ENCODE assay signal across 9 cellular contexts in genomic region chr10:97889461-97890265, GRCh38. TPM values are rescaled to one million over a fixed set of nuclear protein-coding genes. Genes with fewer than 3 reads are reported as not detected.
A peak's percentile ranks its signal among the peaks of the same experiment; 100 is the strongest.
DNase-seq lines count a peak whose midpoint lies in the region; ATAC-seq and TF ChIP-seq lines count a peak whose summit lies in the region.
"Had no signal": no experiment of that assay in that cellular context is flagged by ENCODE, and none has a peak within 500 bp of the region (broad histone marks: within the 10 kb centered on the region; RNA-seq: fewer than 3 reads in every experiment).

No MANE protein-coding gene starts in this region.

- peak overlapping the region; percentile 62 to 79 for H3K27ac ChIP-seq in left lung

- intact Hi-C loops in Calu3 (cut with micrococcal nuclease; ENCODE audit: unreplicated experiment) = no loop called here
- intact Hi-C loops in left lung (cut with DNase I) = no loop called here
- intact Hi-C loops in activated T-helper 2 cell treated with anti-CD3 and anti-CD28 coated beads, Interferon-gamma antibody, Interleukin-2, Interleukin-4, amounts not matched to agents 10 μg/mL and 5 μg/mL and 100 μg/mL, durations not matched to agents 14 hours and 24 hours and 36 hours (cut with micrococcal nuclease) = no loop called here

- in situ Hi-C loops in KBM-7 (cut with MboI; ENCODE audit: low pct_unique_long_range_greater_than_20kb, low sequenced_read_pairs) = no loop called here

- no peaks in the 10 kb centered on the region for H3K9me3 ChIP-seq in left lung

- no peaks in the 10 kb centered on the region for H3K27me3 Mint-ChIP-seq in Calu3 (ENCODE audit: unreplicated experiment)
- no peaks in the 10 kb centered on the region for H3K27me3 Mint-ChIP-seq in activated T-helper 2 cell treated with anti-CD3 and anti-CD28 coated beads, Interferon-gamma antibody, Interleukin-2, Interleukin-4, amounts not matched to agents 10 μg/mL and 5 μg/mL and 100 μg/mL, durations not matched to agents 14 hours and 24 hours and 36 hours (ENCODE audit: low read depth)

- H3K4me3 Mint-ChIP-seq in Calu3 (ENCODE audit: low read depth, unreplicated experiment) = no peak overlapping the region
- H3K4me3 Mint-ChIP-seq in activated T-helper 2 cell treated with anti-CD3 and anti-CD28 coated beads, Interferon-gamma antibody, Interleukin-2, Interleukin-4, amounts not matched to agents 10 μg/mL and 5 μg/mL and 100 μg/mL, durations not matched to agents 14 hours and 24 hours and 36 hours (ENCODE audit: low read depth) = no peak overlapping the region

- H3K36me3 ChIP-seq in left lung = no peaks in the 10 kb centered on the region

- H3K9me3 Mint-ChIP-seq in Calu3 (ENCODE audit: low read depth, unreplicated experiment) = no peaks in the 10 kb centered on the region
- H3K9me3 Mint-ChIP-seq in activated T-helper 2 cell treated with anti-CD3 and anti-CD28 coated beads, Interferon-gamma antibody, Interleukin-2, Interleukin-4, amounts not matched to agents 10 μg/mL and 5 μg/mL and 100 μg/mL, durations not matched to agents 14 hours and 24 hours and 36 hours = no peaks in the 10 kb centered on the region

- H3K4me3 ChIP-seq in left lung = no peak overlapping the region

- H3K4me1 ChIP-seq in left lung = no peaks in the 10 kb centered on the region

- DNase-seq in Calu3 (peak; percentile 39), M059J (ENCODE audit: low read depth) (peak; percentile 66), astrocyte of the hippocampus (ENCODE audit: low read depth, low spot score) (peak; percentile 72), left lung (peak; percentile 75 to 87), KBM-7 (no peak), hepatic stellate cell (ENCODE audit: low spot score) (no peak)
- no peak for DNase-seq in activated T-helper 2 cell treated with anti-CD3 and anti-CD28 coated beads, Interferon-gamma antibody, Interleukin-2, Interleukin-4, amounts not matched to agents 10 μg/mL and 5 μg/mL and 100 μg/mL, durations not matched to agents 14 hours and 24 hours and 36 hours (ENCODE audit: low spot score)
- DNase-seq: SIG-M5 had no signal

- H3K27me3 ChIP-seq in left lung = peaks cover 0 to 25% of the 10 kb centered on the region in 2 donors

- CTCF ChIA-PET in Calu3 (lab: Charles Lee) = interaction anchor here (0.9 to 1.1 kb wide), 4 partner anchors 14 to 152 kb away, joined by 4 to 8 read pairs (median 6); no protein-coding TSS in a partner anchor

- no TSS peak for BruUV-seq in Calu3 (replicated peaks; lab: Mats Ljungman, UMichigan)

- H3K4me1 Mint-ChIP-seq in Calu3 (ENCODE audit: low read depth, unreplicated experiment) = peaks cover 14% of the 10 kb centered on the region
- H3K4me1 Mint-ChIP-seq in activated T-helper 2 cell treated with anti-CD3 and anti-CD28 coated beads, Interferon-gamma antibody, Interleukin-2, Interleukin-4, amounts not matched to agents 10 μg/mL and 5 μg/mL and 100 μg/mL, durations not matched to agents 14 hours and 24 hours and 36 hours (ENCODE audit: low read depth) = no peaks in the 10 kb centered on the region

- H3K36me3 Mint-ChIP-seq in Calu3 (ENCODE audit: insufficient read depth, unreplicated experiment) = no peaks in the 10 kb centered on the region
- no peaks in the 10 kb centered on the region for H3K36me3 Mint-ChIP-seq in activated T-helper 2 cell treated with anti-CD3 and anti-CD28 coated beads, Interferon-gamma antibody, Interleukin-2, Interleukin-4, amounts not matched to agents 10 μg/mL and 5 μg/mL and 100 μg/mL, durations not matched to agents 14 hours and 24 hours and 36 hours (ENCODE audit: low read depth)

- ATAC-seq in left lung (peak; percentile 30), HG02981 (IDR thresholded peaks at IDR 0.05; ENCODE audit: unreplicated experiment) (no peak)

- no peak overlapping the region for H3K27ac Mint-ChIP-seq in Calu3 (ENCODE audit: unreplicated experiment)
- H3K27ac Mint-ChIP-seq in activated T-helper 2 cell treated with anti-CD3 and anti-CD28 coated beads, Interferon-gamma antibody, Interleukin-2, Interleukin-4, amounts not matched to agents 10 μg/mL and 5 μg/mL and 100 μg/mL, durations not matched to agents 14 hours and 24 hours and 36 hours = no peak overlapping the region

- no peak for TF ChIP-seq CTCF in Calu3 (IDR thresholded peaks at IDR 0.05; ENCODE audit: unreplicated experiment)
- no peak for TF ChIP-seq CTCF in left lung (IDR thresholded peaks at IDR 0.05)

RNA-seq across cellular contexts. Expression of gene GOLGA7B, which starts 40.0 kb away (rescaled TPM):
- total RNA-seq in Calu3 (2022) = 1.0 and 1.4 TPM in 2 replicates
- not detected in 2 replicates for total RNA-seq in M059J (2014; rRNA removed; shearing (Covaris generic))
- 1 to 10 TPM in 1 of 2 donors, under 1 TPM in 1; 0.68 to 1.9 TPM for total RNA-seq in left lung
- 0.34 and 0.62 TPM in 2 replicates for total RNA-seq in activated T-helper 2 cell treated with anti-CD3 and anti-CD28 coated beads, Interferon-gamma antibody, Interleukin-2, Interleukin-4, amounts not matched to agents 10 μg/mL and 5 μg/mL and 100 μg/mL, durations not matched to agents 14 hours and 24 hours and 36 hours

Comparison
In these comparisons a context has a peak if more than half of its experiments do, and no peak if none do; other contexts are left out.
1. DNase-seq: peak in Calu3 (single experiment), M059J (single experiment), astrocyte of the hippocampus (single experiment) and left lung (2 of 2); none in KBM-7 (single experiment), activated T-helper 2 cell treated with anti-CD3 and anti-CD28 coated beads, Interferon-gamma antibody, Interleukin-2, Interleukin-4, amounts not matched to agents 10 μg/mL and 5 μg/mL and 100 μg/mL, durations not matched to agents 14 hours and 24 hours and 36 hours (single experiment) and hepatic stellate cell (single experiment).